Comparison of ENCODE assay signal across 19 cellular contexts in the genomic region with DNA sequence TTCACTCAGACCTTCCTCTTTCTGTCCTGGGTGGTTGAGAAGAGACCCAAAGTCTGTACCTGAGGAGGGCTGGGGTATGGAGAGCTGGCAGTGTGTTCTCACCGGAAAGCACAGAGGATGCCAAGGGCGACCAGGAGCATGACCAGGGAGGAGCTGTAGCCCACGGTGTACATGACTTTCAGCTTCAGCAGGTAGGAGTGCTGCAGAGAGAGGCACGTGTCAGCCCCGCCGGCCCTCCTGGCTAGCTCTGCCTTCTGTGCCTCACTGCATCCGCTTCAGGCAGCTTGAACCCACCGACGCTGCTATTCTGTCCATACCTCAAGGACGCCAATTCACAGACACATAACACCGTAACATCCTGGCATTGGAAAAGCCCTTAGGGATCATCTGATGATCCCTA. TPM values are rescaled to one million over a fixed set of nuclear protein-coding genes. Genes with fewer than 3 reads are reported as not detected.
DNase-seq lines count a peak whose midpoint lies in the region; ATAC-seq and TF ChIP-seq lines count a peak whose summit lies in the region.
"Had no signal": no experiment of that assay in that cellular context is flagged by ENCODE, and none has a peak within 500 bp of the region (broad histone marks: within the 10 kb centered on the region; RNA-seq: fewer than 3 reads in every experiment).

No MANE protein-coding gene starts in this region.

- no peak overlapping the region for H3K4me2 ChIP-seq in mesenchymal stem cell (ENCODE audit: low read length, poor library complexity, severe bottlenecking)
- H3K4me2 ChIP-seq: GM23338 had no signal

- no peaks in the 10 kb centered on the region for H3K9me3 Mint-ChIP-seq in dendritic cell treated with granulocyte-macrophage colony-stimulating factor and Interleukin-4, amounts not matched to agents 40 ng/mL and 50 ng/mL, for 4 days
- H3K9me3 Mint-ChIP-seq: CD4-positive, alpha-beta memory T cell; GM23338 had no signal

- POLR2A ChIA-PET in HEK293 (lab: Yijun Ruan, JAX): no interaction called here
- POLR2A ChIA-PET in HEK293T (lab: Yijun Ruan, JAX): no interaction called here

- H2BK12ac ChIP-seq in mesenchymal stem cell (ENCODE audit: low read length in 2 of 2): no peak overlapping the region

- no peaks in the 10 kb centered on the region for H3K36me3 Mint-ChIP-seq in dendritic cell treated with granulocyte-macrophage colony-stimulating factor and Interleukin-4, amounts not matched to agents 40 ng/mL and 50 ng/mL, for 4 days (ENCODE audit: low read depth)
- H3K36me3 Mint-ChIP-seq: CD4-positive, alpha-beta memory T cell had no signal

- no peak overlapping the region for H2AFZ ChIP-seq in mesenchymal stem cell (ENCODE audit: low read depth, low read length)
- H2AFZ ChIP-seq: GM23338 had no signal

- H3K4me3 ChIP-seq in HEK293 (ENCODE audit: low read depth, low read length) (no peak overlapping the region), mesenchymal stem cell (ENCODE audit: insufficient read depth in 1 of 2, low read depth in 1 of 2, low read length in 2 of 2) (no peak overlapping the region)
- H3K4me3 ChIP-seq: GM23338, HAP-1 had no signal

- intact Hi-C loops in dendritic cell treated with granulocyte-macrophage colony-stimulating factor and Interleukin-4, amounts not matched to agents 40 ng/mL and 50 ng/mL, for 4 days (cut with micrococcal nuclease): no loop called here

- ATAC-seq in GM19397 (IDR thresholded peaks at IDR 0.05; ENCODE audit: unreplicated experiment): no peak

- H3K79me1 ChIP-seq in mesenchymal stem cell (replicated peaks; ENCODE audit: low read length, poor library complexity, severe bottlenecking): no peaks in the 10 kb centered on the region

- H3K14ac ChIP-seq in mesenchymal stem cell (ENCODE audit: low read length in 2 of 2): no peak overlapping the region

- peaks cover 18% of the 10 kb centered on the region for H3K4me1 Mint-ChIP-seq in dendritic cell treated with granulocyte-macrophage colony-stimulating factor and Interleukin-4, amounts not matched to agents 40 ng/mL and 50 ng/mL, for 4 days (ENCODE audit: low read depth)
- H3K4me1 Mint-ChIP-seq: CD4-positive, alpha-beta memory T cell had no signal

- H4K91ac ChIP-seq in mesenchymal stem cell (ENCODE audit: low read length): peak overlapping the region; percentile 45

- peak overlapping the region; percentile 20 for H3K27ac Mint-ChIP-seq in dendritic cell treated with granulocyte-macrophage colony-stimulating factor and Interleukin-4, amounts not matched to agents 40 ng/mL and 50 ng/mL, for 4 days
- H3K27ac Mint-ChIP-seq: CD4-positive, alpha-beta memory T cell; GM23338 had no signal

- no peaks in the 10 kb centered on the region for H3K27me3 ChIP-seq in mesenchymal stem cell (ENCODE audit: control insufficient read depth in 1 of 2, insufficient read depth in 1 of 2, low read length in 2 of 2)

- H3K23ac ChIP-seq in mesenchymal stem cell (ENCODE audit: low read length in 2 of 2): no peak overlapping the region

- H2BK120ac ChIP-seq in mesenchymal stem cell (ENCODE audit: low read depth, low read length): no peak overlapping the region

- no peaks in the 10 kb centered on the region for H3K36me3 ChIP-seq in HEK293 (ENCODE audit: control insufficient read depth in 2 of 2, insufficient read depth in 1 of 2, low read length in 2 of 2)
- H3K36me3 ChIP-seq in mesenchymal stem cell (ENCODE audit: control insufficient read depth in 1 of 2, insufficient read depth in 2 of 2, low read depth in 1 of 2, low read length in 2 of 2): no peaks in the 10 kb centered on the region
- H3K36me3 ChIP-seq: HAP-1 had no signal

- no peak overlapping the region for H2BK5ac ChIP-seq in mesenchymal stem cell (ENCODE audit: low read depth, low read length, poor library complexity, severe bottlenecking)

- H3K9me3 ChIP-seq in HEK293 (ENCODE audit: control insufficient read depth, insufficient read depth, low read depth, low read length): no peaks in the 10 kb centered on the region
- no peaks in the 10 kb centered on the region for H3K9me3 ChIP-seq in mesenchymal stem cell (ENCODE audit: control insufficient read depth, low read length)
- H3K9me3 ChIP-seq: HAP-1 had no signal

- CTCF ChIA-PET in HEK293 (lab: Yijun Ruan, JAX) (interaction anchor here (1.4 to 2.6 kb wide), 2 partner anchors 10 to 57 kb away, joined by 3 to 12 read pairs; no protein-coding TSS in a partner anchor), HEK293T (lab: Yijun Ruan, JAX) (no interaction called here)

- no peak overlapping the region for H3K9ac ChIP-seq in mesenchymal stem cell (ENCODE audit: low read length)

- 90% methylated on average over 11 of the region's 11 CpGs for WGBS in mesenchymal stem cell

- peak; percentile 43 for DNase-seq in D341Med (ENCODE audit: low spot score)
- no peak for DNase-seq in mesenchymal stem cell
- DNase-seq in HEK293T (ENCODE audit: extremely low spot score): no peak
- DNase-seq in SW 1271 (lab: John Stamatoyannopoulos, UW): no peak
- DNase-seq in occipital lobe (lab: John Stamatoyannopoulos, UW): no peak
- DNase-seq: C1 segment of cervical spinal cord; Calu3; CD4-positive, alpha-beta memory T cell; COR-L47; DMS153; DND-41 had no signal

- peaks cover 4% of the 10 kb centered on the region; the same call in 1 of the 2 replicates for H3K4me1 ChIP-seq in HEK293 (ENCODE audit: control insufficient read depth, insufficient read depth, low read length)
- H3K4me1 ChIP-seq in mesenchymal stem cell (ENCODE audit: control insufficient read depth, insufficient read depth, low read depth, low read length): peaks cover 8% of the 10 kb centered on the region

- H2AK5ac ChIP-seq in mesenchymal stem cell (ENCODE audit: low read length, severe bottlenecking): no peak overlapping the region

- no peak overlapping the region for H3K4me3 Mint-ChIP-seq in dendritic cell treated with granulocyte-macrophage colony-stimulating factor and Interleukin-4, amounts not matched to agents 40 ng/mL and 50 ng/mL, for 4 days
- H3K4me3 Mint-ChIP-seq: CD4-positive, alpha-beta memory T cell; GM23338 had no signal

- H3K4ac ChIP-seq in mesenchymal stem cell (ENCODE audit: low read depth in 1 of 2, low read length in 2 of 2): no peak overlapping the region

- H2BK15ac ChIP-seq in mesenchymal stem cell (ENCODE audit: low read depth, poor library complexity, severe bottlenecking): no peak overlapping the region

- no peak overlapping the region for H3K18ac ChIP-seq in mesenchymal stem cell (ENCODE audit: low read depth in 1 of 2, low read length in 2 of 2)

- H3K27ac ChIP-seq in HEK293 (ENCODE audit: extremely low read depth, low read depth, low read length) (no peak overlapping the region), mesenchymal stem cell (ENCODE audit: low read length, poor library complexity, severe bottlenecking) (no peak overlapping the region)

- no peak for TF ChIP-seq CTCF in HEK293 (tag by site-specific recombination; IDR thresholded peaks at IDR 0.05)

- peaks cover 12% of the 10 kb centered on the region for H3K27me3 Mint-ChIP-seq in dendritic cell treated with granulocyte-macrophage colony-stimulating factor and Interleukin-4, amounts not matched to agents 40 ng/mL and 50 ng/mL, for 4 days

- H4K8ac ChIP-seq in mesenchymal stem cell (ENCODE audit: low read length): no peak overlapping the region

TF ChIP-seq in HEK293, 187 proteins besides CTCF, POLR2A, EP300 and RAD21:
- no peak for TF ChIP-seq ZBTB7A (tag by site-specific recombination; IDR thresholded peaks at IDR 0.05; ENCODE audit: low read depth)
- TF ChIP-seq ZSCAN30 (tag by site-specific recombination; IDR thresholded peaks at IDR 0.05): no peak
- TF ChIP-seq ZBTB48 (tag by site-specific recombination; IDR thresholded peaks at IDR 0.05): peak; percentile 63

TF ChIP-seq in HEK293T, 16 proteins besides CTCF, POLR2A, EP300 and RAD21:
- TF ChIP-seq BHLHE40 (IDR thresholded peaks at IDR 0.05; ENCODE audit: borderline replicate concordance) (no peak), ZNF384 (IDR thresholded peaks at IDR 0.05) (no peak), SP1 (IDR thresholded peaks at IDR 0.05) (no peak), SUZ12 (IDR thresholded peaks at IDR 0.05) (no peak), NFRKB (IDR thresholded peaks at IDR 0.05) (no peak), HDGF (IDR thresholded peaks at IDR 0.05; ENCODE audit: borderline replicate concordance) (no peak), L3MBTL2 (conservative IDR thresholded peaks at IDR 0.05) (no peak)

RNA-seq across cellular contexts. Expression of gene TMEM37, which starts 34.0 kb away (rescaled TPM):
- polyA plus RNA-seq in mesenchymal stem cell (2013, experiment 1 of 2): 1.3 TPM
- 1.5 TPM for polyA plus RNA-seq in mesenchymal stem cell (2013, experiment 2 of 2)
- not detected for total RNA-seq in occipital lobe
- polyA plus RNA-seq: CD4-positive, alpha-beta memory T cell had no signal

RNA-seq across cellular contexts. Expression of gene SCTR, which starts 58.6 kb away (rescaled TPM):
- polyA plus RNA-seq in mesenchymal stem cell (2013, experiment 1 of 2): not detected
- polyA plus RNA-seq in mesenchymal stem cell (2013, experiment 2 of 2): not detected
- total RNA-seq in occipital lobe: 0.62 TPM
- total RNA-seq: A172; A673; CD4-positive, alpha-beta memory T cell; GM23338 had no signal
- polyA plus RNA-seq: BJ; CD4-positive, alpha-beta memory T cell; GM23338 had no signal
